Comparison of ENCODE assay signal across 1 cellular context in the genomic region with DNA sequence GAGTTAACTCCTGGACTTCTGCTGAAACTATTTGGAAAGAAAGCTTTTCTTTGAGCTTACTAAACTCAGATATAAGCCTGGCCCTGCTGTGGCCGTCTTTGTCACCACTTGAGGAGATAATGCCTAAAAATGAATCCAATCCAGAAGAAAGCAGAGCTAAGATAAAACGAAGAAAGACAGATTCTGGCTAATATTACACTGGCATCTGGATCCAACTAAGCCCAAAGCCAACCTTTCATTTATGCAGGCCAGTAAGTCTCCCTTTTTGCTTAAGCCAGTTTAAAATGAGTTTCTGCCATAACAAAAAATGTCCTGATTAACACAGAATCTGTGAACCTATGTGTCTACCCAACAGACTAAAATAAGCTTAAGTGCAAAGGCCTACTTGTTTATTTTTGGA.
TF ChIP-seq lines count a peak whose summit lies in the region.

No MANE protein-coding gene starts in this region.

TF ChIP-seq in SK-N-SH treated with all-trans-retinoic acid at 6 μM for 48 hours, 23 proteins besides CTCF, POLR2A, EP300 and RAD21 (continued from another document):
- TF ChIP-seq TSHZ2 (CRISPR knock-in tag; IDR thresholded peaks at IDR 0.05) (no peak), PATZ1 (CRISPR knock-in tag; IDR thresholded peaks at IDR 0.05; ENCODE audit: borderline replicate concordance) (no peak), CSDC2 (CRISPR knock-in tag; IDR thresholded peaks at IDR 0.05) (no peak), ZNF8 (CRISPR knock-in tag; IDR thresholded peaks at IDR 0.05) (no peak)
TF ChIP-seq in SK-N-SH treated with all-trans-retinoic acid at 6 μM for 48 hours: peak in this region for 0.
